Comparison of ENCODE assay signal across 8 cellular contexts in genomic region chr10:7388149-7388548, GRCh38. TPM values are rescaled to one million over a fixed set of nuclear protein-coding genes. Genes with fewer than 3 reads are reported as not detected.
DNase-seq lines count a peak whose midpoint lies in the region; ATAC-seq, FAIRE-seq and TF ChIP-seq lines count a peak whose summit lies in the region.
"Not testable (repeated sequence)": the region's sequence is repeated elsewhere in the genome, so short reads cannot be mapped to it uniquely, and the experiment has no call there.
"Had no signal": no experiment of that assay in that cellular context is flagged by ENCODE, and none has a peak within 500 bp of the region (broad histone marks: within the 10 kb centered on the region; RNA-seq: fewer than 3 reads in every experiment).

No MANE protein-coding gene starts in this region.

- not testable (repeated sequence) for H3K27me3 ChIP-seq in CD4-positive, alpha-beta T cell (ENCODE audit: control insufficient read depth, insufficient read depth, low read length)
- H3K27me3 ChIP-seq in HepG2 (ENCODE audit: control insufficient read depth in 1 of 2, insufficient read depth in 2 of 2, low read length in 2 of 2) = peaks cover 2 to 14% of the 10 kb centered on the region in 2 experiments; a peak in 2 of 5 replicates

- H3K4me3 Mint-ChIP-seq in CD4-positive, alpha-beta T cell = peak overlapping the region; percentile 55
- H3K4me3 Mint-ChIP-seq in activated CD4-positive, alpha-beta T cell treated with anti-CD3 and anti-CD28 coated beads, Interleukin-2, amount 10 ng/mL, durations not matched to agents 24 days and 14 days = peak overlapping the region; percentile 36
- H3K4me3 Mint-ChIP-seq in activated T-cell treated with anti-CD3 and anti-CD28 coated beads, Interleukin-2, amount 50 U/mL, for 24 hours; activated naive CD8-positive, alpha-beta T cell treated with anti-CD3 and anti-CD28 coated beads for 36 hours: not testable (repeated sequence)
- peak overlapping the region; percentile 52 for H3K4me3 Mint-ChIP-seq in stimulated activated effector memory CD8-positive, alpha-beta T cell treated with anti-CD3 and anti-CD28 coated beads, Interleukin-12 subunit alpha, Interleukin-12 subunit beta, amount 100 ng/mL, for 72 hours

- CTCF ChIA-PET in CD4-positive, alpha-beta T cell (lab: Charles Lee); OCI-LY7 (lab: Charles Lee; ENCODE audit: unreplicated experiment); HepG2 (lab: Yijun Ruan, JAX; ENCODE audit: low intra/inter-chr PET ratio, low total read pairs): not testable (repeated sequence)

- not testable (repeated sequence) for H3K9me3 ChIP-seq in CD4-positive, alpha-beta T cell (ENCODE audit: control insufficient read depth, low read length); OCI-LY7 (ENCODE audit: low read length); HepG2 (ENCODE audit: low read length)

- TF ChIP-seq EP300 in HepG2 (IDR thresholded peaks at IDR 0.05; ENCODE audit: low read depth in 2 of 2, low read length in 2 of 2); HepG2 (CRISPR knock-in tag; IDR thresholded peaks at IDR 0.05; ENCODE audit: borderline replicate concordance): not testable (repeated sequence)

- peak overlapping the region; percentile 89 for H3K27ac Mint-ChIP-seq in CD4-positive, alpha-beta T cell
- peak overlapping the region; percentile 18 for H3K27ac Mint-ChIP-seq in activated CD4-positive, alpha-beta T cell treated with anti-CD3 and anti-CD28 coated beads, Interleukin-2, amount 10 ng/mL, durations not matched to agents 24 days and 14 days
- peak overlapping the region; percentile 54 for H3K27ac Mint-ChIP-seq in activated T-cell treated with anti-CD3 and anti-CD28 coated beads, Interleukin-2, amount 50 U/mL, for 24 hours
- H3K27ac Mint-ChIP-seq in activated naive CD8-positive, alpha-beta T cell treated with anti-CD3 and anti-CD28 coated beads for 36 hours = peak overlapping the region; percentile 63
- peak overlapping the region; percentile 79 for H3K27ac Mint-ChIP-seq in stimulated activated effector memory CD8-positive, alpha-beta T cell treated with anti-CD3 and anti-CD28 coated beads, Interleukin-12 subunit alpha, Interleukin-12 subunit beta, amount 100 ng/mL, for 72 hours

- not testable (repeated sequence) for TF ChIP-seq RAD21 in HepG2 (CRISPR knock-in tag; IDR thresholded peaks at IDR 0.05)

- not testable (repeated sequence) for H3K9ac ChIP-seq in HepG2 (ENCODE audit: insufficient read depth, low read depth, low read length)

- not testable (repeated sequence) for FAIRE-seq in HepG2 (lab: Jason Lieb, UNC)

- H3K79me2 ChIP-seq in OCI-LY7 (ENCODE audit: insufficient read depth, low read depth, low read length) = peaks cover 46% of the 10 kb centered on the region; the same call in 1 of the 2 replicates
- not testable (repeated sequence) for H3K79me2 ChIP-seq in HepG2 (ENCODE audit: insufficient read depth, low read length)

- not testable (repeated sequence) for TF ChIP-seq CTCF in CD4-positive, alpha-beta T cell (IDR thresholded peaks at IDR 0.05); OCI-LY7 (conservative IDR thresholded peaks at IDR 0.05; ENCODE audit: low read length); HepG2 (CRISPR knock-in tag; IDR thresholded peaks at IDR 0.05)

- H4K20me1 ChIP-seq in OCI-LY7 (ENCODE audit: insufficient read depth, low read length); HepG2 (ENCODE audit: insufficient read depth, low read length): not testable (repeated sequence)

- not testable (repeated sequence) for BruUV-seq in OCI-LY7 (replicated peaks; lab: Mats Ljungman, UMichigan); HepG2 (replicated peaks; lab: Mats Ljungman, UMichigan)

- not testable (repeated sequence) for H3K36me3 ChIP-seq in OCI-LY7 (ENCODE audit: insufficient read depth, low read length); HepG2 (replicated peaks in 1 of 2; ENCODE audit: control insufficient read depth in 1 of 2, insufficient read depth in 2 of 2, low read length in 2 of 2)

- H3K27me3 Mint-ChIP-seq in CD4-positive, alpha-beta T cell; activated CD4-positive, alpha-beta T cell treated with anti-CD3 and anti-CD28 coated beads, Interleukin-2, amount 10 ng/mL, durations not matched to agents 24 days and 14 days; activated T-cell treated with anti-CD3 and anti-CD28 coated beads, Interleukin-2, amount 50 U/mL, for 24 hours; activated naive CD8-positive, alpha-beta T cell treated with anti-CD3 and anti-CD28 coated beads for 36 hours: not testable (repeated sequence)

- POLR2A ChIA-PET in CD4-positive, alpha-beta T cell (lab: Charles Lee) = interaction anchor here (0.7 to 1.5 kb wide), 2 partner anchors 20 to 152 kb away, joined by 3 to 6 read pairs; no protein-coding TSS in a partner anchor
- POLR2A ChIA-PET in OCI-LY7 (lab: Charles Lee) = interaction anchor here (0.6 kb wide), 1 partner anchor 311 kb away, joined by 5 read pairs; no protein-coding TSS in a partner anchor
- POLR2A ChIA-PET in HepG2 (lab: Yijun Ruan, JAX) = not testable (repeated sequence)

- not testable (repeated sequence) for H3K4me3 ChIP-seq in OCI-LY7 (ENCODE audit: low read depth, low read length, poor library complexity, severe bottlenecking); HepG2 (replicated peaks in 1 of 3; ENCODE audit: insufficient read depth in 1 of 3, low read depth in 2 of 3, low read length in 3 of 3)

- intact Hi-C loops in CD4-positive, alpha-beta T cell (cut with DNase I, micrococcal nuclease) = loop anchor here in 1 of 2 experiments (2.0 kb wide), 1 partner anchor 21 kb away; no protein-coding TSS in a partner anchor
- intact Hi-C loops in OCI-LY7 (cut with micrococcal nuclease; ENCODE audit: unreplicated experiment); activated CD4-positive, alpha-beta T cell treated with anti-CD3 and anti-CD28 coated beads, Interleukin-2, amount 10 ng/mL, durations not matched to agents 24 days and 14 days (cut with micrococcal nuclease); HepG2 (cut with micrococcal nuclease; ENCODE audit: unreplicated experiment): not testable (repeated sequence)

- H3K36me3 Mint-ChIP-seq in CD4-positive, alpha-beta T cell (ENCODE audit: low read depth); activated CD4-positive, alpha-beta T cell treated with anti-CD3 and anti-CD28 coated beads, Interleukin-2, amount 10 ng/mL, durations not matched to agents 24 days and 14 days (ENCODE audit: low read depth): not testable (repeated sequence)
- peaks cover 27% of the 10 kb centered on the region for H3K36me3 Mint-ChIP-seq in activated T-cell treated with anti-CD3 and anti-CD28 coated beads, Interleukin-2, amount 50 U/mL, for 24 hours (ENCODE audit: low read depth)
- H3K36me3 Mint-ChIP-seq in activated naive CD8-positive, alpha-beta T cell treated with anti-CD3 and anti-CD28 coated beads for 36 hours = peaks cover 24% of the 10 kb centered on the region
- peaks cover 19% of the 10 kb centered on the region for H3K36me3 Mint-ChIP-seq in stimulated activated effector memory CD8-positive, alpha-beta T cell treated with anti-CD3 and anti-CD28 coated beads, Interleukin-12 subunit alpha, Interleukin-12 subunit beta, amount 100 ng/mL, for 72 hours

- in situ Hi-C loops in HepG2 (cut with HindIII; ENCODE audit: extremely low pct_ligation_motif_present, low pct_unique_long_range_greater_than_20kb) = not testable (repeated sequence)

- not testable (repeated sequence) for H3K9me3 Mint-ChIP-seq in CD4-positive, alpha-beta T cell; activated CD4-positive, alpha-beta T cell treated with anti-CD3 and anti-CD28 coated beads, Interleukin-2, amount 10 ng/mL, durations not matched to agents 24 days and 14 days; activated T-cell treated with anti-CD3 and anti-CD28 coated beads, Interleukin-2, amount 50 U/mL, for 24 hours; activated naive CD8-positive, alpha-beta T cell treated with anti-CD3 and anti-CD28 coated beads for 36 hours; stimulated activated effector memory CD8-positive, alpha-beta T cell treated with anti-CD3 and anti-CD28 coated beads, Interleukin-12 subunit alpha, Interleukin-12 subunit beta, amount 100 ng/mL, for 72 hours

- not testable (repeated sequence) for H2AFZ ChIP-seq in OCI-LY7 (ENCODE audit: low read length); HepG2 (ENCODE audit: low read length)

- 0% methylated on average over 1 of the region's 1 CpG for WGBS in HepG2 (ENCODE audit: low lambda C conversion rate)

- peaks cover 84% of the 10 kb centered on the region for H3K4me1 Mint-ChIP-seq in CD4-positive, alpha-beta T cell (ENCODE audit: low read depth)
- H3K4me1 Mint-ChIP-seq in activated CD4-positive, alpha-beta T cell treated with anti-CD3 and anti-CD28 coated beads, Interleukin-2, amount 10 ng/mL, durations not matched to agents 24 days and 14 days = peaks cover 50% of the 10 kb centered on the region
- H3K4me1 Mint-ChIP-seq in activated T-cell treated with anti-CD3 and anti-CD28 coated beads, Interleukin-2, amount 50 U/mL, for 24 hours (ENCODE audit: low read depth) = peaks cover 74% of the 10 kb centered on the region
- H3K4me1 Mint-ChIP-seq in activated naive CD8-positive, alpha-beta T cell treated with anti-CD3 and anti-CD28 coated beads for 36 hours = peaks cover 61% of the 10 kb centered on the region
- H3K4me1 Mint-ChIP-seq in stimulated activated effector memory CD8-positive, alpha-beta T cell treated with anti-CD3 and anti-CD28 coated beads, Interleukin-12 subunit alpha, Interleukin-12 subunit beta, amount 100 ng/mL, for 72 hours = peaks cover 59% of the 10 kb centered on the region

- H3K4me1 ChIP-seq in OCI-LY7 (ENCODE audit: insufficient read depth, low read length, poor library complexity, severe bottlenecking) = peaks cover 32% of the 10 kb centered on the region
- not testable (repeated sequence) for H3K4me1 ChIP-seq in HepG2 (ENCODE audit: insufficient read depth, low read length)

- TF ChIP-seq POLR2A in HepG2 (IDR thresholded peaks at IDR 0.05; ENCODE audit: insufficient read depth in 1 of 2, low read depth in 2 of 2, low read length in 2 of 2) = not testable (repeated sequence)

- ATAC-seq in CD4-positive, alpha-beta T cell (ENCODE audit: poor library complexity); HepG2; stimulated activated effector memory CD8-positive, alpha-beta T cell treated with anti-CD3 and anti-CD28 coated beads, Interleukin-12 subunit alpha, Interleukin-12 subunit beta, amount 100 ng/mL, for 72 hours: not testable (repeated sequence)

- H3K4me2 ChIP-seq in OCI-LY7 (ENCODE audit: low read length) = peak overlapping the region; percentile 56; the same call in 1 of the 2 replicates
- H3K4me2 ChIP-seq in HepG2 (ENCODE audit: low read depth, low read length) = not testable (repeated sequence)

- H3K27ac ChIP-seq in CD4-positive, alpha-beta T cell (ENCODE audit: low read depth, low read length); HepG2 (ENCODE audit: extremely low read length, insufficient read depth, low read length): not testable (repeated sequence)
- H3K27ac ChIP-seq in OCI-LY7 (ENCODE audit: low read depth, low read length, poor library complexity, severe bottlenecking) = peak overlapping the region; percentile 60

- not testable (repeated sequence) for H3K9me2 ChIP-seq in OCI-LY7 (ENCODE audit: insufficient read depth, low read length)

- not testable (repeated sequence) for DNase-seq in CD4-positive, alpha-beta T cell; OCI-LY7 (ENCODE audit: low spot score); activated CD4-positive, alpha-beta T cell treated with anti-CD3 and anti-CD28 coated beads, Interleukin-2, amount 10 ng/mL, durations not matched to agents 24 days and 14 days; activated T-cell treated with anti-CD3 and anti-CD28 coated beads, Interleukin-2, amount 50 U/mL, for 24 hours; activated naive CD8-positive, alpha-beta T cell treated with anti-CD3 and anti-CD28 coated beads for 36 hours; HepG2 (ENCODE audit: low spot score); stimulated activated effector memory CD8-positive, alpha-beta T cell treated with anti-CD3 and anti-CD28 coated beads, Interleukin-12 subunit alpha, Interleukin-12 subunit beta, amount 100 ng/mL, for 72 hours (ENCODE audit: low spot score in 2 of 2)

RNA-seq across cellular contexts. Expression of gene SFMBT2, which starts 22.7 kb away (rescaled TPM):
- 10 to 100 TPM; 41.0 to 42.0 TPM for total RNA-seq in CD4-positive, alpha-beta T cell
- total RNA-seq in OCI-LY7 (2014; rRNA removed; shearing (Covaris generic)) = 5.1 and 7.9 TPM in 2 replicates
- total RNA-seq in OCI-LY7 (2022) = 7.0 and 8.3 TPM in 2 replicates
- 24.9 TPM in 2 replicates for total RNA-seq in activated CD4-positive, alpha-beta T cell treated with anti-CD3 and anti-CD28 coated beads, Interleukin-2, amount 10 ng/mL, durations not matched to agents 24 days and 14 days
- total RNA-seq in activated naive CD8-positive, alpha-beta T cell treated with anti-CD3 and anti-CD28 coated beads for 36 hours = 10 to 100 TPM; 22.0 to 23.1 TPM
- 0.02 and 0.04 TPM in 2 replicates for total RNA-seq in HepG2 (2016; rRNA removed; fragmentation: Illumina TruSeq; extraction: Trizol)
- not detected in 2 replicates for total RNA-seq in HepG2 (2016; cell fraction: cytosol; rRNA removed; fragmentation: Illumina TruSeq; extraction: Trizol; ENCODE audit: low read depth)
- total RNA-seq in HepG2 (2016; cell fraction: insoluble cytoplasmic fraction; rRNA removed; fragmentation: Illumina TruSeq; extraction: Trizol) = 0.02 TPM in 1 of 2 replicates, not detected in the other
- not detected in 2 replicates for total RNA-seq in HepG2 (2016; cell fraction: membrane; rRNA removed; fragmentation: Illumina TruSeq; extraction: Trizol)
- total RNA-seq in HepG2 (2016; cell fraction: nucleus; rRNA removed; fragmentation: Illumina TruSeq; extraction: Trizol) = 0.03 TPM in 1 of 2 replicates, not detected in the other
- 0.01 TPM in 2 replicates for polyA plus RNA-seq in HepG2 (2011; rRNA removed)
- 0.01 TPM in 2 replicates for polyA plus RNA-seq in HepG2 (2011; cell fraction: cytosol; rRNA removed)
- polyA plus RNA-seq in HepG2 (2011; cell fraction: nucleus; rRNA removed) = 0.02 and 0.06 TPM in 2 replicates
- not detected in 2 replicates for polyA plus RNA-seq in HepG2 (2012)
- polyA plus RNA-seq in HepG2 (2016; cell fraction: cytosol; fragmentation: Illumina TruSeq; extraction: Trizol; ENCODE audit: low read depth) = not detected in 2 replicates
- polyA plus RNA-seq in HepG2 (2016; cell fraction: insoluble cytoplasmic fraction; fragmentation: Illumina TruSeq; extraction: Trizol; ENCODE audit: low read depth) = not detected in 2 replicates
- polyA plus RNA-seq in HepG2 (2016; cell fraction: membrane; fragmentation: Illumina TruSeq; extraction: Trizol; ENCODE audit: low read depth) = not detected in 2 replicates
- polyA plus RNA-seq in HepG2 (2016; cell fraction: nucleus; fragmentation: Illumina TruSeq; extraction: Trizol; ENCODE audit: insufficient read depth, low read depth) = not detected in 2 replicates
- 0.14 and 27.7 TPM in 2 replicates for polyA minus RNA-seq in HepG2 (2011; rRNA and poly(A)+ RNA removed; ENCODE audit: low replicate concordance)
- 0.09 and 0.69 TPM in 2 replicates for polyA minus RNA-seq in HepG2 (2011; cell fraction: cytosol; rRNA and poly(A)+ RNA removed)
- polyA minus RNA-seq in HepG2 (2011; cell fraction: nucleus; rRNA and poly(A)+ RNA removed) = 0.12 and 0.13 TPM in 2 replicates
- polyA plus RNA-seq: GM23248 had no signal

Comparison
In these comparisons a context has a peak if more than half of its experiments do, and no peak if none do; other contexts are left out.
1. H3K27ac Mint-ChIP-seq: peak in every context shown above with its lines; median percentile 89 in CD4-positive, alpha-beta T cell; 79 in stimulated activated effector memory CD8-positive, alpha-beta T cell treated with anti-CD3 and anti-CD28 coated beads, Interleukin-12 subunit alpha, Interleukin-12 subunit beta, amount 100 ng/mL, for 72 hours; 63 in activated naive CD8-positive, alpha-beta T cell treated with anti-CD3 and anti-CD28 coated beads for 36 hours; 54 in activated T-cell treated with anti-CD3 and anti-CD28 coated beads, Interleukin-2, amount 50 U/mL, for 24 hours; 18 in activated CD4-positive, alpha-beta T cell treated with anti-CD3 and anti-CD28 coated beads, Interleukin-2, amount 10 ng/mL, durations not matched to agents 24 days and 14 days.